8 cellular contexts compared by ENCODE assay signal in the genomic region with DNA sequence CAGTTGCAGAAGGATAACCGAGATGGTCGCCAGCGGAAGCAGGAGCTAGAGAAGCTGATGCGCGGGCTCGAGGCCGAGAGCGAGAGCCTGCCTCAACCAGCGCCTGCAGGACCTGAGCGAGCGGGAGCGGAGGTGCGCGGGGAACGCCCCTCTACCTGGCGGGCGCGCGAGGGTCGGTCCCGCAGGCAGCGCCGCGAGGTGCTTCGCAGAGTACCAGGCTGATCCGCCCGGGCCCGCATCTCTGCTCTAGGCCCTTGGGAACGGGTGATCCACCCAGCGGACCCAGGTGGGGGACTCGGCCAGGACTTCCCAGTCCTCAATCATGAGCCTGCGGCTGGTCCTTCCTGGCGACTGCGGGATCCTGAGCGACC.
A peak's percentile ranks its signal among the peaks of the same experiment; 100 is the strongest.
DNase-seq lines count a peak whose midpoint lies in the region; ATAC-seq and TF ChIP-seq lines count a peak whose summit lies in the region.
"Not testable (repeated sequence)": the region's sequence is repeated elsewhere in the genome, so short reads cannot be mapped to it uniquely, and the experiment has no call there.

No MANE protein-coding gene starts in this region.

- not testable (repeated sequence) for H3K36me3 ChIP-seq in Caco-2 (ENCODE audit: control insufficient read depth, insufficient read depth, low read length); Peyer's patch; mucosa of descending colon (ENCODE audit: low read depth)

- not testable (repeated sequence) for TF ChIP-seq CTCF in Caco-2 (IDR thresholded peaks at IDR 0.05; ENCODE audit: insufficient read depth in 1 of 2, low read depth in 1 of 2, low read length in 1 of 2, severe bottlenecking in 1 of 2, unreplicated experiment in 1 of 2); Peyer's patch (IDR thresholded peaks at IDR 0.05); fibroblast of pulmonary artery (IDR thresholded peaks at IDR 0.05; ENCODE audit: low read length, missing control alignments); mucosa of descending colon (IDR thresholded peaks at IDR 0.05)

- peak overlapping the region; percentile 84 to 92 (median 88) for H3K27ac ChIP-seq in Peyer's patch

- not testable (repeated sequence) for BruUV-seq in Caco-2 (replicated peaks; lab: Mats Ljungman, UMichigan)

- CTCF ChIA-PET in Caco-2 (lab: Charles Lee), result interaction anchor here (0.9 kb wide), 1 partner anchor 96 kb away, joined by 3 read pairs; no protein-coding TSS in a partner anchor

- not testable (repeated sequence) for H3K27me3 ChIP-seq in Caco-2 (replicated peaks; ENCODE audit: control insufficient read depth, insufficient read depth, low read length); Peyer's patch

- POLR2A ChIA-PET in Caco-2 (lab: Charles Lee), result not testable (repeated sequence)

- H3K9me3 ChIP-seq in Caco-2, Peyer's patch, mucosa of descending colon: not testable (repeated sequence)

- not testable (repeated sequence) for H3K4me1 Mint-ChIP-seq in Caco-2 (ENCODE audit: low read depth, unreplicated experiment)
- H3K4me1 Mint-ChIP-seq in stimulated activated naive B cell treated with anti-CD40 and anti-IgM and Interleukin-4, amounts not matched to agents 10 μg/mL and 1 μg/mL and 100 μg/mL, for 72 hours, result peaks cover 9 to 10% of the 10 kb centered on the region in 2 donors

- H3K9me3 Mint-ChIP-seq in Caco-2 (ENCODE audit: unreplicated experiment); activated naive CD4-positive, alpha-beta T cell treated with anti-CD3 and anti-CD28 coated beads, Interleukin-2, amount 50 U/mL, for 72 hours; stimulated activated naive B cell treated with anti-CD40 and anti-IgM and Interleukin-4, amounts not matched to agents 10 μg/mL and 1 μg/mL and 100 μg/mL, for 72 hours: not testable (repeated sequence)

- DNase-seq in Caco-2, result peak in 1 of 2 experiments; percentile 24
- DNase-seq in Peyer's patch; activated naive CD4-positive, alpha-beta T cell treated with anti-CD3 and anti-CD28 coated beads, Interleukin-2, amount 50 U/mL, for 72 hours (ENCODE audit: low spot score in 2 of 2); fibroblast of pulmonary artery (ENCODE audit: low read depth): not testable (repeated sequence)
- peak in 1 of 3 donors; percentile 53 for DNase-seq in mucosa of descending colon
- DNase-seq in stimulated activated naive B cell treated with anti-CD40 and anti-IgM and Interleukin-4, amounts not matched to agents 10 μg/mL and 1 μg/mL and 100 μg/mL, for 72 hours, result peak; percentile 26

- intact Hi-C loops in Caco-2 (cut with micrococcal nuclease; ENCODE audit: unreplicated experiment); mucosa of descending colon (cut with DNase I, micrococcal nuclease): not testable (repeated sequence)

- not testable (repeated sequence) for H3K4me1 ChIP-seq in Caco-2
- H3K4me1 ChIP-seq in Peyer's patch (peaks cover 0 to 10% (median 2%) of the 10 kb centered on the region in 4 donors), mucosa of descending colon (ENCODE audit: low read depth) (peaks cover 10% of the 10 kb centered on the region)

- peak; percentile 13 for ATAC-seq in GM21515 (IDR thresholded peaks at IDR 0.05; ENCODE audit: unreplicated experiment)
- peak; percentile 6 for ATAC-seq in HG03095 (IDR thresholded peaks at IDR 0.05; ENCODE audit: unreplicated experiment)
- ATAC-seq in activated naive CD4-positive, alpha-beta T cell treated with anti-CD3 and anti-CD28 coated beads, Interleukin-2, amount 50 U/mL, for 72 hours, result peak; percentile 17 to 19
- ATAC-seq in mucosa of descending colon, result peak; percentile 16
- ATAC-seq in stimulated activated naive B cell treated with anti-CD40 and anti-IgM and Interleukin-4, amounts not matched to agents 10 μg/mL and 1 μg/mL and 100 μg/mL, for 72 hours (replicated peaks), result peak; percentile 13 to 18

- H3K36me3 Mint-ChIP-seq in Caco-2 (ENCODE audit: insufficient read depth, unreplicated experiment), result peaks cover 13% of the 10 kb centered on the region
- not testable (repeated sequence) for H3K36me3 Mint-ChIP-seq in activated naive CD4-positive, alpha-beta T cell treated with anti-CD3 and anti-CD28 coated beads, Interleukin-2, amount 50 U/mL, for 72 hours
- H3K36me3 Mint-ChIP-seq in stimulated activated naive B cell treated with anti-CD40 and anti-IgM and Interleukin-4, amounts not matched to agents 10 μg/mL and 1 μg/mL and 100 μg/mL, for 72 hours, result peaks cover 9 to 15% of the 10 kb centered on the region in 2 donors

- not testable (repeated sequence) for TF ChIP-seq POLR2A in Peyer's patch (IDR thresholded peaks at IDR 0.05)

- not testable (repeated sequence) for H3K27me3 Mint-ChIP-seq in Caco-2 (ENCODE audit: insufficient read depth, unreplicated experiment)
- H3K27me3 Mint-ChIP-seq in stimulated activated naive B cell treated with anti-CD40 and anti-IgM and Interleukin-4, amounts not matched to agents 10 μg/mL and 1 μg/mL and 100 μg/mL, for 72 hours, result peaks cover 6 to 13% of the 10 kb centered on the region in 2 donors

- peak overlapping the region; percentile 99 for H3K27ac Mint-ChIP-seq in Caco-2 (ENCODE audit: unreplicated experiment)
- H3K27ac Mint-ChIP-seq in activated naive CD4-positive, alpha-beta T cell treated with anti-CD3 and anti-CD28 coated beads, Interleukin-2, amount 50 U/mL, for 72 hours, result peak overlapping the region in 1 of 2 donors; percentile 88
- H3K27ac Mint-ChIP-seq in stimulated activated naive B cell treated with anti-CD40 and anti-IgM and Interleukin-4, amounts not matched to agents 10 μg/mL and 1 μg/mL and 100 μg/mL, for 72 hours, result peak overlapping the region; percentile 99

- H3K4me3 Mint-ChIP-seq in Caco-2 (ENCODE audit: unreplicated experiment), result peak overlapping the region; percentile 98
- H3K4me3 Mint-ChIP-seq in stimulated activated naive B cell treated with anti-CD40 and anti-IgM and Interleukin-4, amounts not matched to agents 10 μg/mL and 1 μg/mL and 100 μg/mL, for 72 hours, result peak overlapping the region; percentile 97 to 98

- H3K4me3 ChIP-seq in Caco-2 (ENCODE audit: low read depth, low read length) (peak overlapping the region; percentile 53), Peyer's patch (peak overlapping the region; percentile 52 to 60 (median 55)), fibroblast of pulmonary artery (replicated peaks; ENCODE audit: low read depth, low read length) (peak overlapping the region; percentile 62)
- not testable (repeated sequence) for H3K4me3 ChIP-seq in mucosa of descending colon
